24 cellular contexts compared by ENCODE assay signal in genomic region chr10:98400482-98400881, GRCh38. TPM values are rescaled to one million over a fixed set of nuclear protein-coding genes. Genes with fewer than 3 reads are reported as not detected.
DNase-seq lines count a peak whose midpoint lies in the region; ATAC-seq and TF ChIP-seq lines count a peak whose summit lies in the region.
"Had no signal": no experiment of that assay in that cellular context is flagged by ENCODE, and none has a peak within 500 bp of the region (broad histone marks: within the 10 kb centered on the region; RNA-seq: fewer than 3 reads in every experiment).

No MANE protein-coding gene starts in this region.

- no peak overlapping the region for H3K4me3 ChIP-seq in IMR-90 (ENCODE audit: insufficient read depth, low read depth, low read length)
- H3K4me3 ChIP-seq in vagina, result no peak overlapping the region
- no peak overlapping the region for H3K4me3 ChIP-seq in effector memory CD4-positive, alpha-beta T cell (ENCODE audit: insufficient read depth, low read depth, low read length, poor library complexity, severe bottlenecking)
- H3K4me3 ChIP-seq: GM12878, Peyer's patch, skin epidermis, stomach, transverse colon had no signal

- H3K27ac ChIP-seq in IMR-90 (ENCODE audit: insufficient read depth, low read length) (no peak overlapping the region), vagina (no peak overlapping the region)
- H3K27ac ChIP-seq in effector memory CD4-positive, alpha-beta T cell (ENCODE audit: insufficient read depth, low read length, poor library complexity, severe bottlenecking), result no peak overlapping the region
- H3K27ac ChIP-seq: 22Rv1, Peyer's patch, skin epidermis, stomach, transverse colon had no signal

- TF ChIP-seq POLR2A in IMR-90 (IDR thresholded peaks at IDR 0.05; ENCODE audit: low read depth, low read length), result no peak
- TF ChIP-seq POLR2A in erythroblast (IDR thresholded peaks at IDR 0.05; ENCODE audit: low read length), result no peak
- TF ChIP-seq POLR2A in vagina (IDR thresholded peaks at IDR 0.05), result no peak

- H4K20me1 ChIP-seq in IMR-90 (ENCODE audit: insufficient read depth, low read length), result no peaks in the 10 kb centered on the region

- H3K27me3 Mint-ChIP-seq in activated CD4-positive, alpha-beta T cell treated with anti-CD3 and anti-CD28 coated beads for 36 hours, result no peaks in the 10 kb centered on the region
- H3K27me3 Mint-ChIP-seq: T-helper 17 cell had no signal

- TF ChIP-seq RAD21 in IMR-90 (IDR thresholded peaks at IDR 0.05; ENCODE audit: low read length), result no peak

- peaks cover 6% of the 10 kb centered on the region for H3K36me3 Mint-ChIP-seq in activated CD4-positive, alpha-beta T cell treated with anti-CD3 and anti-CD28 coated beads for 36 hours (ENCODE audit: low read depth)

- H3K27ac Mint-ChIP-seq in activated CD4-positive, alpha-beta T cell treated with anti-CD3 and anti-CD28 coated beads for 36 hours, result peak overlapping the region; percentile 4
- H3K27ac Mint-ChIP-seq: CD8-positive, alpha-beta memory T cell; nephron; T-helper 17 cell had no signal

- no peak overlapping the region for H2BK120ac ChIP-seq in IMR-90 (ENCODE audit: low read depth, low read length)

- H3K36me3 ChIP-seq in IMR-90 (ENCODE audit: control insufficient read depth, insufficient read depth, low read length) (peaks cover 20% of the 10 kb centered on the region), vagina (peaks cover 0 to 14% of the 10 kb centered on the region in 2 donors)
- H3K36me3 ChIP-seq in effector memory CD4-positive, alpha-beta T cell (ENCODE audit: control insufficient read depth, insufficient read depth, low read length), result peaks cover 6% of the 10 kb centered on the region
- H3K36me3 ChIP-seq: Peyer's patch, transverse colon had no signal

- no peaks in the 10 kb centered on the region for H3K9me3 ChIP-seq in IMR-90 (ENCODE audit: control insufficient read depth, insufficient read depth, low read length)
- H3K9me3 ChIP-seq in vagina, result no peaks in the 10 kb centered on the region
- no peaks in the 10 kb centered on the region for H3K9me3 ChIP-seq in effector memory CD4-positive, alpha-beta T cell (ENCODE audit: control insufficient read depth, low read length)
- H3K9me3 ChIP-seq: Peyer's patch, stomach, transverse colon had no signal

- no peak overlapping the region for H2BK15ac ChIP-seq in IMR-90 (ENCODE audit: low read depth, low read length)

- in situ Hi-C loops in IMR-90 (cut with MboI; ENCODE audit: low sequenced_read_pairs), result no loop called here

- CTCF ChIA-PET in activated CD4-positive, alpha-beta T cell treated with anti-CD3 and anti-CD28 coated beads for 36 hours (lab: Charles Lee), result no interaction called here
- CTCF ChIA-PET in IMR-90 (lab: Yijun Ruan, JAX), result no interaction called here

- DNase-seq in activated CD4-positive, alpha-beta T cell treated with anti-CD3 and anti-CD28 coated beads for 36 hours, result peak; percentile 46
- DNase-seq in activated CD4-positive, alpha-beta T cell treated with anti-CD3 and anti-CD28 coated beads for 4 hours, result no peak
- peak; percentile 18 for DNase-seq in IMR-90
- DNase-seq in erythroblast (lab: John Stamatoyannopoulos, UW), result peak; percentile 26 to 59
- peak; percentile 30 for DNase-seq in posterior vena cava (ENCODE audit: low spot score)
- DNase-seq in vagina (ENCODE audit: extremely low spot score in 2 of 2), result no peak
- no peak for DNase-seq in effector memory CD4-positive, alpha-beta T cell
- DNase-seq in effector CD4-positive, alpha-beta T cell, result no peak
- DNase-seq: activated CD4-positive, alpha-beta T cell treated with anti-CD3 and anti-CD28 coated beads, Interleukin-2, amount 50 U/mL, for 48 hours; activated T-cell treated with anti-CD3 and anti-CD28 coated beads, Interleukin-2, amount 50 U/mL, for 4 hours; dermis blood vessel endothelial cell; Kasumi-1; midbrain; NK-92 treated with Interleukin-12 subunit alpha and Interleukin-12 subunit beta, amount 100 ng/mL, for 24 hours; Peyer's patch; stomach; T-helper 17 cell; transverse colon had no signal

- no peak overlapping the region for H2BK20ac ChIP-seq in IMR-90 (ENCODE audit: low read depth, low read length)

- no peak overlapping the region for H3K18ac ChIP-seq in IMR-90 (ENCODE audit: low read depth, low read length)

- dilution Hi-C loops in IMR-90 (cut with HindIII; ENCODE audit: low sequenced_read_pairs, unreplicated experiment), result no loop called here

- peak overlapping the region in 1 of 2 experiments; percentile 57; a peak in 2 of 4 replicates for H4K8ac ChIP-seq in IMR-90 (ENCODE audit: low read depth in 2 of 2, low read length in 2 of 2)

- peaks cover 23% of the 10 kb centered on the region for H3K9me1 ChIP-seq in IMR-90 (ENCODE audit: insufficient read depth, low read length)

- ATAC-seq in activated CD4-positive, alpha-beta T cell treated with anti-CD3 and anti-CD28 coated beads for 36 hours, result peak; percentile 60
- no peak for ATAC-seq in IMR-90 (ENCODE audit: low read depth)
- ATAC-seq: activated T-cell treated with anti-CD3 and anti-CD28 coated beads, Interleukin-2, amount 50 U/mL, for 4 hours; GM12878; left lobe of liver; T-helper 17 cell had no signal

- H3K56ac ChIP-seq in IMR-90 (ENCODE audit: extremely low read depth, insufficient read depth, low read length), result no peak overlapping the region

- no peak overlapping the region; the same call in 1 of the 2 replicates for H3K14ac ChIP-seq in IMR-90 (replicated peaks; ENCODE audit: low read depth, low read length)

- H3K9me3 Mint-ChIP-seq in activated CD4-positive, alpha-beta T cell treated with anti-CD3 and anti-CD28 coated beads for 36 hours (ENCODE audit: low read depth), result no peaks in the 10 kb centered on the region
- H3K9me3 Mint-ChIP-seq: activated T-cell treated with anti-CD3 and anti-CD28 coated beads, Interleukin-2, amount 50 U/mL, for 4 hours; CD8-positive, alpha-beta memory T cell; nephron had no signal

- BruUV-seq in IMR-90 (replicated peaks; lab: Mats Ljungman, UMichigan), result no TSS peak

- H3K4me2 ChIP-seq in IMR-90 (ENCODE audit: low read depth, low read length), result no peak overlapping the region

- intact Hi-C loops in activated CD4-positive, alpha-beta T cell treated with anti-CD3 and anti-CD28 coated beads for 36 hours (cut with DNase I, micrococcal nuclease), result no loop called here
- intact Hi-C loops in IMR-90 (cut with micrococcal nuclease), result loop anchor here (5.0 kb wide), 1 partner anchor 53 kb away; no protein-coding TSS in a partner anchor
- intact Hi-C loops in posterior vena cava (cut with DNase I), result no loop called here
- intact Hi-C loops in vagina (cut with DNase I), result no loop called here

- H2BK5ac ChIP-seq in IMR-90 (ENCODE audit: low read depth, low read length, poor library complexity, severe bottlenecking), result peak overlapping the region; percentile 23

- peak overlapping the region; percentile 29; the same call in 1 of the 2 replicates for H3K23ac ChIP-seq in IMR-90 (ENCODE audit: low read depth, low read length)

- no peak overlapping the region for H2AFZ ChIP-seq in IMR-90 (replicated peaks; ENCODE audit: low read length, poor library complexity)

- no peak overlapping the region for H3K4me3 Mint-ChIP-seq in activated CD4-positive, alpha-beta T cell treated with anti-CD3 and anti-CD28 coated beads for 36 hours
- H3K4me3 Mint-ChIP-seq: activated T-cell treated with anti-CD3 and anti-CD28 coated beads, Interleukin-2, amount 50 U/mL, for 4 hours; CD8-positive, alpha-beta memory T cell; nephron; T-helper 17 cell had no signal

- H2AK9ac ChIP-seq in IMR-90 (replicated peaks; ENCODE audit: low read depth, low read length, poor library complexity), result no peak overlapping the region

- WGBS in IMR-90 (ENCODE audit: extremely low coverage in 2 of 2, insufficient read length in 1 of 2), 2 experiments, result 100% methylated on average over 1 of the region's 2 CpGs; no CpG with 5 or more reads in 1 of the 2 experiments

- TF ChIP-seq CTCF in IMR-90 (conservative IDR thresholded peaks at IDR 0.05; ENCODE audit: low read depth, low read length) (no peak), vagina (IDR thresholded peaks at IDR 0.05) (no peak)

- H3K27me3 ChIP-seq in IMR-90 (ENCODE audit: control insufficient read depth, insufficient read depth, low read length) (no peaks in the 10 kb centered on the region), vagina (no peaks in the 10 kb centered on the region)
- no peaks in the 10 kb centered on the region for H3K27me3 ChIP-seq in effector memory CD4-positive, alpha-beta T cell (replicated peaks; ENCODE audit: control insufficient read depth, insufficient read depth, low read length, poor library complexity, severe bottlenecking)
- H3K27me3 ChIP-seq: Peyer's patch, stomach, transverse colon had no signal

- no peak overlapping the region for H4K91ac ChIP-seq in IMR-90 (ENCODE audit: insufficient read depth, low read depth, low read length)

- peaks cover 6 to 22% of the 10 kb centered on the region in 2 experiments; a peak in 2 of 4 replicates for H3K79me1 ChIP-seq in IMR-90 (ENCODE audit: low read depth in 1 of 2, low read length in 2 of 2)

- POLR2A ChIA-PET in activated CD4-positive, alpha-beta T cell treated with anti-CD3 and anti-CD28 coated beads for 36 hours (lab: Charles Lee), result no interaction called here
- POLR2A ChIA-PET in IMR-90 (lab: Charles Lee; ENCODE audit: unreplicated experiment), result no interaction called here

- H3K4me1 Mint-ChIP-seq in activated CD4-positive, alpha-beta T cell treated with anti-CD3 and anti-CD28 coated beads for 36 hours, result peaks cover 17% of the 10 kb centered on the region

- 0 out of 2 replicates have a peak overlapping the region, but pooled peaks have one; percentile 8 for H3K4ac ChIP-seq in IMR-90 (ENCODE audit: low read depth, low read length)

- no peak overlapping the region for H3K9ac ChIP-seq in IMR-90 (ENCODE audit: low read depth, low read length)

- H2AK5ac ChIP-seq in IMR-90 (ENCODE audit: low read depth, low read length), result peak overlapping the region; percentile 68

- H4K5ac ChIP-seq in IMR-90 (ENCODE audit: low read depth, low read length), result no peak overlapping the region

- H3K4me1 ChIP-seq in IMR-90 (ENCODE audit: control insufficient read depth, insufficient read depth, low read length), result peaks cover 17% of the 10 kb centered on the region
- H3K4me1 ChIP-seq in vagina, result peaks cover 23% of the 10 kb centered on the region
- no peaks in the 10 kb centered on the region for H3K4me1 ChIP-seq in effector memory CD4-positive, alpha-beta T cell (ENCODE audit: control insufficient read depth, insufficient read depth, low read length, poor library complexity, severe bottlenecking)
- H3K4me1 ChIP-seq: Peyer's patch had no signal

RNA-seq across cellular contexts. Expression of gene PYROXD2, which starts 14.5 kb away (rescaled TPM):
- total RNA-seq in activated CD4-positive, alpha-beta T cell treated with anti-CD3 and anti-CD28 coated beads for 36 hours, result 1 to 10 TPM; 4.1 to 4.4 TPM
- total RNA-seq in IMR-90 (2012; rRNA removed) (5.8 and 6.5 TPM in 2 replicates), posterior vena cava (1 to 10 TPM; 7.0 to 9.6 TPM), vagina (7.1 TPM)
- polyA plus RNA-seq in IMR-90 (2012; rRNA removed), result 16.3 and 16.4 TPM in 2 replicates
- polyA plus RNA-seq in IMR-90 (2012; cell fraction: cytosol; rRNA removed), result 11.1 and 18.4 TPM in 2 replicates
- polyA plus RNA-seq in IMR-90 (2012; cell fraction: nucleus; rRNA removed; ENCODE audit: low replicate concordance), result 78.4 and 95.1 TPM in 2 replicates

RNA-seq across cellular contexts. Expression of gene HPS1, which starts 46.3 kb away (rescaled TPM):
- total RNA-seq in activated CD4-positive, alpha-beta T cell treated with anti-CD3 and anti-CD28 coated beads for 36 hours, result 10 to 100 TPM; 51.9 to 53.2 TPM
- total RNA-seq in IMR-90 (2012; rRNA removed) (14.0 and 15.8 TPM in 2 replicates), posterior vena cava (10 to 100 TPM; 53.2 to 60.8 TPM), vagina (62.1 TPM)
- polyA plus RNA-seq in IMR-90 (2012; rRNA removed), result 55.2 and 60.9 TPM in 2 replicates
- polyA plus RNA-seq in IMR-90 (2012; cell fraction: cytosol; rRNA removed), result 48.7 and 61.4 TPM in 2 replicates
- polyA plus RNA-seq in IMR-90 (2012; cell fraction: nucleus; rRNA removed; ENCODE audit: low replicate concordance), result 100 and 167 TPM in 2 replicates

Comparison
In these comparisons a context has a peak if more than half of its experiments do, and no peak if none do; other contexts are left out.
1. DNase-seq: peak in activated CD4-positive, alpha-beta T cell treated with anti-CD3 and anti-CD28 coated beads for 36 hours (single experiment), IMR-90 (single experiment), erythroblast (2 of 2) and posterior vena cava (single experiment); none in activated CD4-positive, alpha-beta T cell treated with anti-CD3 and anti-CD28 coated beads for 4 hours (0 of 2), vagina (0 of 2), effector memory CD4-positive, alpha-beta T cell (0 of 3) and effector CD4-positive, alpha-beta T cell (single experiment).